2 cellular contexts compared by ENCODE assay signal in genomic region chr5:79508354-79508753, GRCh38.
TF ChIP-seq lines count a peak whose summit lies in the region.

No MANE protein-coding gene starts in this region.

TF ChIP-seq in GM23338, 12 proteins besides CTCF, POLR2A, EP300 and RAD21:
- no peak for TF ChIP-seq POLR2AphosphoS5 (IDR thresholded peaks at IDR 0.05; ENCODE audit: low read depth)
- TF ChIP-seq ZNF114 (CRISPR knock-in tag; IDR thresholded peaks at IDR 0.05): no peak
- TF ChIP-seq STAT1 (IDR thresholded peaks at IDR 0.05; ENCODE audit: unreplicated experiment): no peak
- TF ChIP-seq EZH2 (IDR thresholded peaks at IDR 0.05; ENCODE audit: low read depth, unreplicated experiment): no peak
- TF ChIP-seq JUNB (IDR thresholded peaks at IDR 0.05; ENCODE audit: unreplicated experiment): no peak
- TF ChIP-seq ZNF462 (CRISPR knock-in tag; IDR thresholded peaks at IDR 0.05): no peak
- no peak for TF ChIP-seq NANOG (IDR thresholded peaks at IDR 0.05; ENCODE audit: borderline replicate concordance)
- no peak for TF ChIP-seq REST (IDR thresholded peaks at IDR 0.05; ENCODE audit: unreplicated experiment)
- no peak for TF ChIP-seq EZH2phosphoT487 (IDR thresholded peaks at IDR 0.05; ENCODE audit: unreplicated experiment)

TF ChIP-seq in H1, 55 proteins besides CTCF, POLR2A, EP300 and RAD21:
- TF ChIP-seq CBX8 (IDR thresholded peaks at IDR 0.05; ENCODE audit: borderline replicate concordance, low read depth, low read length) (no peak), BRCA1 (IDR thresholded peaks at IDR 0.05; ENCODE audit: low read depth, low read length) (no peak), CEBPB (IDR thresholded peaks at IDR 0.05; ENCODE audit: low read depth, low read length) (no peak), CHD1 (IDR thresholded peaks at IDR 0.05; ENCODE audit: low read depth, low read length) (no peak), SP4 (IDR thresholded peaks at IDR 0.05; ENCODE audit: low read length) (no peak), JUND (IDR thresholded peaks at IDR 0.05; ENCODE audit: low read length) (no peak), TEAD4 (IDR thresholded peaks at IDR 0.05; ENCODE audit: low read depth, low read length) (no peak)
- TF ChIP-seq, protein P1, sequence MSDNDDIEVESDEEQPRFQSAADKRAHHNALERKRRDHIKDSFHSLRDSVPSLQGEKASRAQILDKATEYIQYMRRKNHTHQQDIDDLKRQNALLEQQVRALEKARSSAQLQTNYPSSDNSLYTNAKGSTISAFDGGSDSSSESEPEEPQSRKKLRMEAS (IDR thresholded peaks at IDR 0.05): no peak
TF ChIP-seq in H1: peak in this region for 0.
